ENCODE assay signal across 14 cellular contexts in genomic region chr12:99476956-99477355, GRCh38.
"Had no signal": no experiment of that assay in that cellular context is flagged by ENCODE, and none has a peak within 500 bp of the region (broad histone marks: within the 10 kb centered on the region; RNA-seq: fewer than 3 reads in every experiment).

No MANE protein-coding gene starts in this region.

- DNase-seq: activated CD4-positive, alpha-beta memory T cell treated with anti-CD3 and anti-CD28 coated beads, Interleukin-2, amount 10 ng/mL, durations not matched to agents 7 days and 5 days; activated CD4-positive, alpha-beta T cell treated with anti-CD3 and anti-CD28 coated beads for 1 hour; activated gamma-delta T cell treated with Interleukin-2 at 50 U/mL for 16 hours; activated naive CD8-positive, alpha-beta T cell treated with anti-CD3 and anti-CD28 coated beads for 36 hours; activated T-cell treated with anti-CD3 and anti-CD28 coated beads, Interleukin-2, amount 50 U/mL, for 72 hours; brain microvascular endothelial cell; erythroblast; immature natural killer cell; lower lobe of right lung; midbrain; posterior cingulate gyrus; stimulated activated CD4-positive, alpha-beta T cell treated with anti-CD3 and anti-CD28 coated beads, Interleukin-4, amount 100 ng/mL, for 4 hours; stomach had no signal

- H3K27ac Mint-ChIP-seq: activated CD4-positive, alpha-beta memory T cell treated with anti-CD3 and anti-CD28 coated beads, Interleukin-2, amount 10 ng/mL, durations not matched to agents 7 days and 5 days; activated naive CD8-positive, alpha-beta T cell treated with anti-CD3 and anti-CD28 coated beads for 36 hours; activated T-cell treated with anti-CD3 and anti-CD28 coated beads, Interleukin-2, amount 50 U/mL, for 72 hours; dendritic cell treated with granulocyte-macrophage colony-stimulating factor and Interleukin-4, amounts not matched to agents 40 ng/mL and 50 ng/mL, for 4 days; immature natural killer cell had no signal

- H3K4me3 Mint-ChIP-seq: activated CD4-positive, alpha-beta memory T cell treated with anti-CD3 and anti-CD28 coated beads, Interleukin-2, amount 10 ng/mL, durations not matched to agents 7 days and 5 days; activated naive CD8-positive, alpha-beta T cell treated with anti-CD3 and anti-CD28 coated beads for 36 hours; activated T-cell treated with anti-CD3 and anti-CD28 coated beads, Interleukin-2, amount 50 U/mL, for 72 hours; dendritic cell treated with granulocyte-macrophage colony-stimulating factor and Interleukin-4, amounts not matched to agents 40 ng/mL and 50 ng/mL, for 4 days; immature natural killer cell had no signal

- H3K4me1 Mint-ChIP-seq: activated CD4-positive, alpha-beta memory T cell treated with anti-CD3 and anti-CD28 coated beads, Interleukin-2, amount 10 ng/mL, durations not matched to agents 7 days and 5 days; activated naive CD8-positive, alpha-beta T cell treated with anti-CD3 and anti-CD28 coated beads for 36 hours; immature natural killer cell had no signal

- ATAC-seq: activated T-cell treated with anti-CD3 and anti-CD28 coated beads, Interleukin-2, amount 50 U/mL, for 72 hours; lower lobe of right lung had no signal

- H3K27me3 Mint-ChIP-seq: activated CD4-positive, alpha-beta memory T cell treated with anti-CD3 and anti-CD28 coated beads, Interleukin-2, amount 10 ng/mL, durations not matched to agents 7 days and 5 days; activated naive CD8-positive, alpha-beta T cell treated with anti-CD3 and anti-CD28 coated beads for 36 hours; dendritic cell treated with granulocyte-macrophage colony-stimulating factor and Interleukin-4, amounts not matched to agents 40 ng/mL and 50 ng/mL, for 4 days had no signal

- H3K36me3 Mint-ChIP-seq: activated naive CD8-positive, alpha-beta T cell treated with anti-CD3 and anti-CD28 coated beads for 36 hours; immature natural killer cell had no signal
